In genomic region chr3:127068111-127068810, GRCh38 we compare ENCODE assay signal across 20 cellular contexts.
DNase-seq lines count a peak whose midpoint lies in the region; ATAC-seq and TF ChIP-seq lines count a peak whose summit lies in the region.
"Had no signal": no experiment of that assay in that cellular context is flagged by ENCODE, and none has a peak within 500 bp of the region (broad histone marks: within the 10 kb centered on the region; RNA-seq: fewer than 3 reads in every experiment).

No MANE protein-coding gene starts in this region.

- WGBS in psoas muscle, 3 donors: 78 to 80% (median 78%) methylated on average over 15 of the region's 15 CpGs

- no peaks in the 10 kb centered on the region for H3K9me3 Mint-ChIP-seq in natural killer cell treated with Interleukin-12 subunit alpha and Interleukin-12 subunit beta and Interleukin-15 and Interleukin-18, amount 100 ng/mL, for 72 hours
- H3K9me3 Mint-ChIP-seq in natural killer cell (no peaks in the 10 kb centered on the region), Calu3 (ENCODE audit: low read depth, unreplicated experiment) (no peaks in the 10 kb centered on the region)

- TF ChIP-seq CTCF in natural killer cell (IDR thresholded peaks at IDR 0.05) (no peak), lower lobe of right lung (IDR thresholded peaks at IDR 0.05) (no peak), psoas muscle (IDR thresholded peaks at IDR 0.05) (no peak), GM10266 (IDR thresholded peaks at IDR 0.05; ENCODE audit: control insufficient read depth, insufficient read depth, low read depth, missing control alignments) (no peak), Calu3 (IDR thresholded peaks at IDR 0.05; ENCODE audit: unreplicated experiment) (no peak)

- H3K27me3 Mint-ChIP-seq in natural killer cell treated with Interleukin-12 subunit alpha and Interleukin-12 subunit beta and Interleukin-15 and Interleukin-18, amount 100 ng/mL, for 72 hours: peaks cover 0 to 8% of the 10 kb centered on the region in 2 donors
- H3K27me3 Mint-ChIP-seq in natural killer cell (ENCODE audit: low read depth in 2 of 2): peaks cover 5 to 14% of the 10 kb centered on the region in 2 donors
- peaks cover 78% of the 10 kb centered on the region for H3K27me3 Mint-ChIP-seq in Calu3 (ENCODE audit: unreplicated experiment)

- no peaks in the 10 kb centered on the region for H3K4me1 Mint-ChIP-seq in natural killer cell treated with Interleukin-12 subunit alpha and Interleukin-12 subunit beta and Interleukin-15 and Interleukin-18, amount 100 ng/mL, for 72 hours (ENCODE audit: low read depth in 2 of 2)
- no peaks in the 10 kb centered on the region for H3K4me1 Mint-ChIP-seq in natural killer cell
- peaks cover 9% of the 10 kb centered on the region for H3K4me1 Mint-ChIP-seq in Calu3 (ENCODE audit: low read depth, unreplicated experiment)
- H3K4me1 Mint-ChIP-seq: CD4-positive, alpha-beta memory T cell had no signal

- H3K4me1 ChIP-seq in lower lobe of right lung (no peaks in the 10 kb centered on the region), psoas muscle (no peaks in the 10 kb centered on the region)

- H3K36me3 ChIP-seq in lower lobe of right lung: no peaks in the 10 kb centered on the region
- no peaks in the 10 kb centered on the region for H3K36me3 ChIP-seq in psoas muscle (ENCODE audit: insufficient read depth in 1 of 2, low read depth in 1 of 2)

- H3K4me3 ChIP-seq in lower lobe of right lung (no peak overlapping the region), psoas muscle (no peak overlapping the region)
- H3K4me3 ChIP-seq: GM12878, GM23248, SK-N-MC had no signal

- H3K36me3 Mint-ChIP-seq in natural killer cell treated with Interleukin-12 subunit alpha and Interleukin-12 subunit beta and Interleukin-15 and Interleukin-18, amount 100 ng/mL, for 72 hours: no peaks in the 10 kb centered on the region
- H3K36me3 Mint-ChIP-seq in natural killer cell (no peaks in the 10 kb centered on the region), Calu3 (ENCODE audit: insufficient read depth, unreplicated experiment) (no peaks in the 10 kb centered on the region)
- H3K36me3 Mint-ChIP-seq: CD4-positive, alpha-beta memory T cell had no signal

- H3K27ac ChIP-seq in lower lobe of right lung (no peak overlapping the region), psoas muscle (no peak overlapping the region)
- H3K27ac ChIP-seq: GM23248, RWPE1, SK-N-MC had no signal

- ATAC-seq in natural killer cell treated with Interleukin-12 subunit alpha and Interleukin-12 subunit beta and Interleukin-15 and Interleukin-18, amount 100 ng/mL, for 72 hours: no peak
- ATAC-seq in natural killer cell (no peak), lower lobe of right lung (no peak), psoas muscle (no peak)
- ATAC-seq: GM12878 had no signal

- BruUV-seq in Calu3 (replicated peaks; lab: Mats Ljungman, UMichigan): no TSS peak

- intact Hi-C loops in natural killer cell (cut with micrococcal nuclease): no loop called here
- intact Hi-C loops in lower lobe of right lung (cut with DNase I): no loop called here
- intact Hi-C loops in psoas muscle (cut with DNase I): no loop called here
- intact Hi-C loops in Calu3 (cut with micrococcal nuclease; ENCODE audit: unreplicated experiment): no loop called here

- H3K4me3 Mint-ChIP-seq in natural killer cell treated with Interleukin-12 subunit alpha and Interleukin-12 subunit beta and Interleukin-15 and Interleukin-18, amount 100 ng/mL, for 72 hours: no peak overlapping the region
- H3K4me3 Mint-ChIP-seq in natural killer cell: no peak overlapping the region
- no peak overlapping the region for H3K4me3 Mint-ChIP-seq in Calu3 (ENCODE audit: low read depth, unreplicated experiment)
- H3K4me3 Mint-ChIP-seq: CD4-positive, alpha-beta memory T cell had no signal

- CTCF ChIA-PET in Calu3 (lab: Charles Lee): interaction anchor here (0.9 kb wide), 1 partner anchor 234 kb away, joined by 3 read pairs; no protein-coding TSS in a partner anchor

- H3K27me3 ChIP-seq in lower lobe of right lung (ENCODE audit: low read depth): no peaks in the 10 kb centered on the region
- H3K27me3 ChIP-seq in psoas muscle (ENCODE audit: insufficient read depth in 3 of 3, low read length in 2 of 3): no peaks in the 10 kb centered on the region

- no peak overlapping the region for H3K27ac Mint-ChIP-seq in natural killer cell treated with Interleukin-12 subunit alpha and Interleukin-12 subunit beta and Interleukin-15 and Interleukin-18, amount 100 ng/mL, for 72 hours
- no peak overlapping the region for H3K27ac Mint-ChIP-seq in natural killer cell
- no peak overlapping the region for H3K27ac Mint-ChIP-seq in Calu3 (ENCODE audit: unreplicated experiment)
- H3K27ac Mint-ChIP-seq: CD4-positive, alpha-beta memory T cell had no signal

- DNase-seq in natural killer cell treated with Interleukin-12 subunit alpha and Interleukin-12 subunit beta and Interleukin-15 and Interleukin-18, amount 100 ng/mL, for 72 hours (ENCODE audit: low spot score): peak; percentile 12
- DNase-seq in natural killer cell (no peak), lower lobe of right lung (peak; percentile 24), psoas muscle (peak; percentile 7 to 37), GM10266 (ENCODE audit: extremely low spot score) (no peak), Calu3 (no peak)
- no peak for DNase-seq in stimulated activated CD4-positive, alpha-beta T cell treated with anti-CD3 and anti-CD28 coated beads, Interleukin-12 subunit alpha, Interleukin-12 subunit beta, amount 100 ng/mL, for 4 hours
- DNase-seq: C1 segment of cervical spinal cord; CD4-positive, alpha-beta memory T cell; COR-L47; GM23248; H7; KBM-7; NCI-H1105 treated with DMSO at 0.1 percent for 48 hours; NCI-H1930; NCI-H69; SIG-M5 had no signal

- H3K9me3 ChIP-seq in lower lobe of right lung (no peaks in the 10 kb centered on the region), psoas muscle (no peaks in the 10 kb centered on the region)

Comparison
In these comparisons a context has a peak if more than half of its experiments do, and no peak if none do; other contexts are left out.
1. DNase-seq: peak in natural killer cell treated with Interleukin-12 subunit alpha and Interleukin-12 subunit beta and Interleukin-15 and Interleukin-18, amount 100 ng/mL, for 72 hours (single experiment), lower lobe of right lung (single experiment) and psoas muscle (2 of 2); none in natural killer cell (single experiment), stimulated activated CD4-positive, alpha-beta T cell treated with anti-CD3 and anti-CD28 coated beads, Interleukin-12 subunit alpha, Interleukin-12 subunit beta, amount 100 ng/mL, for 4 hours (single experiment), GM10266 (single experiment) and Calu3 (single experiment).